10 cellular contexts compared by ENCODE assay signal in the genomic region with DNA sequence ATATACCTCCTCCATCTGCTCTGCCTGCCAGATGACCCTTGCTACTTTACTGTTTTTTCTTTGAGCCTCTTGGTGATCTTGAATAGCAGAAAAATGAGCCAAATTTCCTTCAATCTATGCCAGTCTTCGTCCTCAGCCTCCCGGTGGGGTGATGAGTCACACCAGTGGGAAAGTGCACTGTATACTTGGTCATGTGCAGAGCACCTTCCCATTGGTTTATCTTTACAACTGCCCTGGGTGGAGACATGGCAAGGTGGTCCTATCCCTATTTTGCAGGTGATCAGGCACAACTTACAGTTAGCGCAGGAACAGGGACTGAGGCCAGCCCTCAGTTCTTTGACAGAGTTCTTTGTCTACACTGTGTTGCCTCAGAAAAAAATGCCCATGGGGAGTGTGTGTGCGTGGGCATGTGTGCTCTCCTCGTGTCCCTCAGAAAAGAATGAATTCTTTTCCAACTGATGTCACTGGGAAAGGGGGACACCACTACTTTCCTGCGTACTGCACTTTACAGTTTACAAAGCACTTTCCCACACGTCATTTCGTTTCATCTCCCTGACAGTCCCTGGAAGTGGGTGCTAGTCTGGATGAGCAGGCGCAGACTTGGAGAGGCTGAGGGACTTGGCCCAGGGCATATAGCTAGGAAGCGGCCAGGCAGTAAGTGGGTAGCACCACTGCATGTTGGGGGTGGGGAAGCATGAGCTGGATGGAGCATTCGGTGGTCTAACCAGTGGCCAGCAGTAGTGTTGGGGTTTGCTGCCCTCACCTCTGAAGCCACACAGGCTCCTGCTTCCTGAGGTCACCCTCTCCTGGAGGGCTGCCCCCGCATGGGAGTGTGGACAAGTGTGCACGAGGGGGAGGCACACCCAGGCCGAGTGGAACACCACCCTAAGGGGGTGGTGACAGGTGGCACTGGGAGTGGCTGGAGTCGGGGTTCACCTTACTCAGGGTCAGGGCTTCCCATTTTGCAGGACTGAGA. TPM values are rescaled to one million over a fixed set of nuclear protein-coding genes. Genes with fewer than 3 reads are reported as not detected.
DNase-seq lines count a peak whose midpoint lies in the region; ATAC-seq and TF ChIP-seq lines count a peak whose summit lies in the region.
"Had no signal": no experiment of that assay in that cellular context is flagged by ENCODE, and none has a peak within 500 bp of the region (broad histone marks: within the 10 kb centered on the region; RNA-seq: fewer than 3 reads in every experiment).

No MANE protein-coding gene starts in this region.

- no peak for TF ChIP-seq POLR2A in esophagus squamous epithelium (IDR thresholded peaks at IDR 0.05)
- no peak for TF ChIP-seq POLR2A in sigmoid colon (IDR thresholded peaks at IDR 0.05)
- TF ChIP-seq POLR2A in transverse colon (IDR thresholded peaks at IDR 0.05), result no peak

- H3K4me3 ChIP-seq in RWPE2 (ENCODE audit: severe bottlenecking) (no peak overlapping the region), esophagus squamous epithelium (no peak overlapping the region), sigmoid colon (no peak overlapping the region), transverse colon (no peak overlapping the region)

- H3K9me3 ChIP-seq in RWPE2 (ENCODE audit: severe bottlenecking), result no peaks in the 10 kb centered on the region
- no peaks in the 10 kb centered on the region for H3K9me3 ChIP-seq in esophagus squamous epithelium
- H3K9me3 ChIP-seq in sigmoid colon, result no peaks in the 10 kb centered on the region
- no peaks in the 10 kb centered on the region for H3K9me3 ChIP-seq in transverse colon

- ATAC-seq in RWPE2 (ENCODE audit: low read depth), result peak; percentile 43
- ATAC-seq: activated CD8-positive, alpha-beta T cell treated with anti-CD3 and anti-CD28 coated beads, Interleukin-2, amount 10 ng/mL, durations not matched to agents 7 days and 5 days had no signal

- TF ChIP-seq CTCF in RWPE2 (IDR thresholded peaks at IDR 0.05; ENCODE audit: poor library complexity, severe bottlenecking) (no peak), esophagus squamous epithelium (IDR thresholded peaks at IDR 0.05) (no peak), sigmoid colon (IDR thresholded peaks at IDR 0.05) (no peak), transverse colon (IDR thresholded peaks at IDR 0.05) (no peak), GM10266 (IDR thresholded peaks at IDR 0.05; ENCODE audit: control insufficient read depth, insufficient read depth, low read depth, missing control alignments) (no peak)

- no peak for TF ChIP-seq EP300 in sigmoid colon (IDR thresholded peaks at IDR 0.05)
- no peak for TF ChIP-seq EP300 in transverse colon (IDR thresholded peaks at IDR 0.05; ENCODE audit: low read depth)

- WGBS in esophagus squamous epithelium, 2 donors, result 28 to 41% methylated on average over 7 to 11 of the region's 15 CpGs
- WGBS in sigmoid colon, 2 donors, result 58 to 72% methylated on average over 15 of the region's 15 CpGs
- WGBS in transverse colon (ENCODE audit: low coverage in 1 of 2), 2 donors, result 61% methylated on average over 15 of the region's 15 CpGs; no CpG with 5 or more reads in 1 of the 2 donors

- peak overlapping the region; percentile 49 for H3K27ac ChIP-seq in RWPE2 (ENCODE audit: poor library complexity, severe bottlenecking)
- peak overlapping the region; percentile 15 to 61 (median 47) for H3K27ac ChIP-seq in esophagus squamous epithelium
- H3K27ac ChIP-seq in sigmoid colon, result peak overlapping the region in 3 of 4 donors; percentile 9 to 68 (median 62)
- H3K27ac ChIP-seq in transverse colon, result peak overlapping the region in 1 of 4 donors; percentile 71
- H3K27ac ChIP-seq: HL-60 had no signal

- no peaks in the 10 kb centered on the region for H3K27me3 ChIP-seq in RWPE2 (ENCODE audit: insufficient read depth, poor library complexity, severe bottlenecking)
- no peaks in the 10 kb centered on the region for H3K27me3 ChIP-seq in esophagus squamous epithelium
- no peaks in the 10 kb centered on the region for H3K27me3 ChIP-seq in sigmoid colon
- no peaks in the 10 kb centered on the region for H3K27me3 ChIP-seq in transverse colon

- intact Hi-C loops in esophagus squamous epithelium (cut with DNase I), result no loop called here
- intact Hi-C loops in sigmoid colon (cut with DNase I), result no loop called here
- intact Hi-C loops in transverse colon (cut with DNase I; ENCODE audit: low total_unique reads), result no loop called here

- in situ Hi-C loops in transverse colon (cut with MboI; ENCODE audit: low pct_ligation_motif_present in 1 of 4, low pct_unique_long_range_greater_than_20kb in 1 of 4, low sequenced_read_pairs in 3 of 4), result no loop called here

- H3K36me3 ChIP-seq in RWPE2 (ENCODE audit: low read depth) (peaks cover 47% of the 10 kb centered on the region), esophagus squamous epithelium (peaks cover 0 to 20% (median 0%) of the 10 kb centered on the region in 3 donors), sigmoid colon (peaks cover 0 to 9% (median 0%) of the 10 kb centered on the region in 4 donors), transverse colon (no peaks in the 10 kb centered on the region)

- H3K4me1 ChIP-seq in RWPE2 (ENCODE audit: insufficient read depth, poor library complexity, severe bottlenecking) (peaks cover 92% of the 10 kb centered on the region), esophagus squamous epithelium (peaks cover 69 to 100% (median 92%) of the 10 kb centered on the region in 3 donors), sigmoid colon (peaks cover 0 to 90% (median 72%) of the 10 kb centered on the region in 4 donors), transverse colon (peaks cover 51 to 84% (median 64%) of the 10 kb centered on the region in 4 donors)

- DNase-seq in H4 (ENCODE audit: low spot score) (peak; percentile 60), RWPE2 (ENCODE audit: low spot score) (no peak), esophagus squamous epithelium (lab: John Stamatoyannopoulos, UW) (no peak), sigmoid colon (no peak), transverse colon (no peak), GM10266 (ENCODE audit: extremely low spot score) (no peak), superior temporal gyrus (ENCODE audit: extremely low spot score) (no peak)
- DNase-seq in activated CD4-positive, alpha-beta T cell treated with anti-CD3 and anti-CD28 coated beads for 1 hour, result no peak
- DNase-seq: activated CD8-positive, alpha-beta T cell treated with anti-CD3 and anti-CD28 coated beads, Interleukin-2, amount 10 ng/mL, durations not matched to agents 7 days and 5 days had no signal

RNA-seq across cellular contexts. Expression of a gene that starts 24.1 kb away (rescaled TPM):
- total RNA-seq in H4 (2014; rRNA removed; shearing (Covaris generic)), result 31.6 and 38.5 TPM in 2 replicates
- total RNA-seq in esophagus squamous epithelium (100 to 1,000 TPM in 2 of 4 donors, 10 to 100 TPM in 2; 70.8 to 134 (median 105) TPM), sigmoid colon (10 to 100 TPM; 17.8 to 28.2 (median 18.4) TPM), transverse colon (10 to 100 TPM; 30.9 to 65.1 (median 57.0) TPM)
- 10 to 100 TPM; 12.5 to 23.2 (median 13.8) TPM for polyA plus RNA-seq in sigmoid colon
